ENCODE assay signal across 20 cellular contexts in the genomic region with DNA sequence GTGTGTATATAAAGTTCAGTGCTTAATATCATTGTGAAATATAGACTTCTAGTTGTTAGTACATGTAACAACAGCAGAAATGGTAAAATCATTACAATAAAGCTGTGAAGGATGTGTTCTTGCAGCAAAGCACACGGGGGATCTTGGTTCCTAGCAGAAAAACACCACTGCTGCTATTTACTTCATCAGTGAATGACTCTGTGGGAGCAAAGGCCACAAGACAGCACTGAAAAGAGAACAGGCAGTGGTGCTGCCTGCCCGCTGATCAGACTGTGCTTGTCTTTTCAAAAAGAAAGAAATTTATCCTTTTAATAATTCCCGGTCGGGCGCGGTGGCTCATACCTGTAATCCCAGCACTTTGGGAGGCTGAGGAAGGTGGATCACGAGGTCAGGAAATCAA.
DNase-seq lines count a peak whose midpoint lies in the region; ATAC-seq and TF ChIP-seq lines count a peak whose summit lies in the region.
"Had no signal": no experiment of that assay in that cellular context is flagged by ENCODE, and none has a peak within 500 bp of the region (broad histone marks: within the 10 kb centered on the region; RNA-seq: fewer than 3 reads in every experiment).

No MANE protein-coding gene starts in this region.

- no peak for TF ChIP-seq POLR2A in ovary (IDR thresholded peaks at IDR 0.05)

- no peak overlapping the region for H3K27ac Mint-ChIP-seq in activated CD8-positive, alpha-beta memory T cell treated with anti-CD3 and anti-CD28 coated beads, Interleukin-2, amount 10 ng/mL, durations not matched to agents 7 days and 5 days
- H3K27ac Mint-ChIP-seq: B cell had no signal

- 77 to 86% (median 85%) methylated on average over 7 of the region's 7 CpGs for WGBS in ovary, 3 donors

- CTCF ChIA-PET in activated CD8-positive, alpha-beta memory T cell treated with anti-CD3 and anti-CD28 coated beads, Interleukin-2, amount 10 ng/mL, durations not matched to agents 7 days and 5 days (lab: Charles Lee) = no interaction called here

- no peak for TF ChIP-seq EP300 in ovary (IDR thresholded peaks at IDR 0.05)

- H3K36me3 Mint-ChIP-seq in activated CD8-positive, alpha-beta memory T cell treated with anti-CD3 and anti-CD28 coated beads, Interleukin-2, amount 10 ng/mL, durations not matched to agents 7 days and 5 days = no peaks in the 10 kb centered on the region

- H3K4me1 ChIP-seq in left ventricle myocardium inferior (peaks cover 23% of the 10 kb centered on the region), right atrium auricular region (peaks cover 0 to 14% of the 10 kb centered on the region in 2 donors), ovary (ENCODE audit: insufficient read depth) (peaks cover 10% of the 10 kb centered on the region), left lung (no peaks in the 10 kb centered on the region)

- H3K27me3 Mint-ChIP-seq in activated CD8-positive, alpha-beta memory T cell treated with anti-CD3 and anti-CD28 coated beads, Interleukin-2, amount 10 ng/mL, durations not matched to agents 7 days and 5 days = peaks cover 10% of the 10 kb centered on the region

- H3K9me3 ChIP-seq in left ventricle myocardium inferior (replicated peaks) = no peaks in the 10 kb centered on the region
- H3K9me3 ChIP-seq in right atrium auricular region = no peaks in the 10 kb centered on the region
- H3K9me3 ChIP-seq in ovary = no peaks in the 10 kb centered on the region
- no peaks in the 10 kb centered on the region for H3K9me3 ChIP-seq in left lung

- H3K4me1 Mint-ChIP-seq in activated CD8-positive, alpha-beta memory T cell treated with anti-CD3 and anti-CD28 coated beads, Interleukin-2, amount 10 ng/mL, durations not matched to agents 7 days and 5 days = no peaks in the 10 kb centered on the region
- H3K4me1 Mint-ChIP-seq: B cell had no signal

- H3K27me3 ChIP-seq in left ventricle myocardium inferior (ENCODE audit: low read depth) = no peaks in the 10 kb centered on the region
- H3K27me3 ChIP-seq in right atrium auricular region = no peaks in the 10 kb centered on the region
- no peaks in the 10 kb centered on the region for H3K27me3 ChIP-seq in ovary
- H3K27me3 ChIP-seq in left lung = no peaks in the 10 kb centered on the region

- H3K27ac ChIP-seq in left ventricle myocardium inferior (replicated peaks) (peak overlapping the region; percentile 14), right atrium auricular region (no peak overlapping the region), ovary (no peak overlapping the region), left lung (no peak overlapping the region)

- H3K4me3 ChIP-seq in left ventricle myocardium inferior (no peak overlapping the region), right atrium auricular region (no peak overlapping the region), ovary (no peak overlapping the region), left lung (no peak overlapping the region)

- DNase-seq in left ventricle myocardium inferior (peak; percentile 9), right atrium auricular region (ENCODE audit: low spot score) (no peak), left lobe of liver (ENCODE audit: low spot score) (no peak), ovary (peak in 3 of 5 donors; percentile 20 to 31 (median 22)), left lung (no peak)
- no peak for DNase-seq in stimulated activated CD4-positive, alpha-beta T cell treated with anti-CD3 and anti-CD28 coated beads, Interleukin-4, amount 100 ng/mL, for 4 hours
- DNase-seq in activated CD8-positive, alpha-beta memory T cell treated with anti-CD3 and anti-CD28 coated beads, Interleukin-2, amount 10 ng/mL, durations not matched to agents 7 days and 5 days = no peak
- DNase-seq: 8988T, DND-41, KBM-7, NCI-H1436, NCI-H2029, NCI-H345, NCI-H524 treated with DMSO at 0.1 percent for 48 hours, PC-3, RPMI8226, SHP77 treated with DMSO at 0.1 percent for 48 hours had no signal

- TF ChIP-seq CTCF in left ventricle myocardium inferior (IDR thresholded peaks at IDR 0.05; ENCODE audit: borderline replicate concordance) = no peak
- no peak for TF ChIP-seq CTCF in right atrium auricular region (IDR thresholded peaks at IDR 0.05)
- no peak for TF ChIP-seq CTCF in ovary (IDR thresholded peaks at IDR 0.05)
- no peak for TF ChIP-seq CTCF in left lung (IDR thresholded peaks at IDR 0.05)

- H3K4me3 Mint-ChIP-seq in activated CD8-positive, alpha-beta memory T cell treated with anti-CD3 and anti-CD28 coated beads, Interleukin-2, amount 10 ng/mL, durations not matched to agents 7 days and 5 days = no peak overlapping the region
- H3K4me3 Mint-ChIP-seq: B cell had no signal

- ATAC-seq in left lobe of liver (peak; percentile 91), left lung (no peak), GM19351 (IDR thresholded peaks at IDR 0.05; ENCODE audit: unreplicated experiment) (no peak)
- ATAC-seq in activated CD8-positive, alpha-beta memory T cell treated with anti-CD3 and anti-CD28 coated beads, Interleukin-2, amount 10 ng/mL, durations not matched to agents 7 days and 5 days = no peak
- ATAC-seq: HCT116, PC-3 had no signal

- intact Hi-C loops in left ventricle myocardium inferior (cut with micrococcal nuclease) (no loop called here), ovary (cut with DNase I) (loop anchor here in 1 of 4 donors (10.0 kb wide), 1 partner anchor 690 kb away; a partner anchor contains a TSS), left lung (cut with DNase I) (no loop called here)

- H3K36me3 ChIP-seq in left ventricle myocardium inferior = no peaks in the 10 kb centered on the region
- no peaks in the 10 kb centered on the region for H3K36me3 ChIP-seq in right atrium auricular region
- H3K36me3 ChIP-seq in ovary = no peaks in the 10 kb centered on the region
- H3K36me3 ChIP-seq in left lung = no peaks in the 10 kb centered on the region

- no peaks in the 10 kb centered on the region for H3K9me3 Mint-ChIP-seq in activated CD8-positive, alpha-beta memory T cell treated with anti-CD3 and anti-CD28 coated beads, Interleukin-2, amount 10 ng/mL, durations not matched to agents 7 days and 5 days (ENCODE audit: low read depth)

Comparison
In these comparisons a context has a peak if more than half of its experiments do, and no peak if none do; other contexts are left out.
1. DNase-seq: peak in left ventricle myocardium inferior (single experiment) and ovary (3 of 5); none in right atrium auricular region (single experiment), left lobe of liver (single experiment), stimulated activated CD4-positive, alpha-beta T cell treated with anti-CD3 and anti-CD28 coated beads, Interleukin-4, amount 100 ng/mL, for 4 hours (0 of 2), activated CD8-positive, alpha-beta memory T cell treated with anti-CD3 and anti-CD28 coated beads, Interleukin-2, amount 10 ng/mL, durations not matched to agents 7 days and 5 days (single experiment) and left lung (0 of 2).